ENCODE assay signal across 13 cellular contexts in the genomic region with DNA sequence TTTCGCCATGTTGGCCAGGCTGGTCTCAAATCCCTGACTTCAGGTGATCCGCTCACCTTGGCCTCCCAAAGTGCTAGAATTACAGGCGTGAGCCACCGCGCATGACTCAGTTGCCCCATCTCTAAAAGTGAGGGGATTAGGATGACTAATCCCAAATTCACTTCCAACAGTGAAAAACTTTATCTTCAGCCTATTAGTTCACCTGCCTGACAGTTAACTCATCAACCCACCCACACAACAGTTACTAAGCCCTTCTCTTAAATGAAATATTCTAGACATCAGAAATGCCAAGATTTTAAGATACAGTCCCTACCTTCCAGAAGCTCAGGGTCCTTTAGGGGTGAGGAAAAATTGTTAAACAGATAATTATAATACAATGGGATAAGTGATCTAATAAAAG. TPM values are rescaled to one million over a fixed set of nuclear protein-coding genes. Genes with fewer than 3 reads are reported as not detected.
DNase-seq lines count a peak whose midpoint lies in the region; ATAC-seq and TF ChIP-seq lines count a peak whose summit lies in the region.
"Had no signal": no experiment of that assay in that cellular context is flagged by ENCODE, and none has a peak within 500 bp of the region (broad histone marks: within the 10 kb centered on the region; RNA-seq: fewer than 3 reads in every experiment).

No MANE protein-coding gene starts in this region.

- H3K18ac ChIP-seq in mesenchymal stem cell (ENCODE audit: low read depth in 1 of 2, low read length in 2 of 2), result no peak overlapping the region

- no peak for TF ChIP-seq CTCF in natural killer cell (IDR thresholded peaks at IDR 0.05)
- TF ChIP-seq CTCF in testis (IDR thresholded peaks at IDR 0.05), result no peak
- no peak for TF ChIP-seq CTCF in mucosa of descending colon (IDR thresholded peaks at IDR 0.05)

- H3K27me3 ChIP-seq in mesenchymal stem cell (ENCODE audit: control insufficient read depth in 1 of 2, insufficient read depth in 1 of 2, low read length in 2 of 2) (no peaks in the 10 kb centered on the region), testis (no peaks in the 10 kb centered on the region)

- H3K4ac ChIP-seq in mesenchymal stem cell (ENCODE audit: low read depth in 1 of 2, low read length in 2 of 2), result no peak overlapping the region

- H3K23ac ChIP-seq in mesenchymal stem cell (ENCODE audit: low read length in 2 of 2), result no peak overlapping the region

- ATAC-seq in natural killer cell (no peak), mucosa of descending colon (no peak), GM18505 (IDR thresholded peaks at IDR 0.05; ENCODE audit: unreplicated experiment) (no peak)
- ATAC-seq in natural killer cell treated with Interleukin-12 subunit alpha and Interleukin-12 subunit beta and Interleukin-15 and Interleukin-18, amount 100 ng/mL, for 72 hours, result no peak

- WGBS in mesenchymal stem cell, result 98% methylated on average over 5 of the region's 5 CpGs
- 90 to 93% methylated on average over 5 of the region's 5 CpGs for WGBS in testis, 2 donors

- H3K79me1 ChIP-seq in mesenchymal stem cell (replicated peaks; ENCODE audit: low read length, poor library complexity, severe bottlenecking), result peaks cover 8% of the 10 kb centered on the region

- peak overlapping the region; percentile 99 for H3K9ac ChIP-seq in mesenchymal stem cell (ENCODE audit: low read length)

- no peak overlapping the region for H2BK120ac ChIP-seq in mesenchymal stem cell (ENCODE audit: low read depth, low read length)

- H3K36me3 ChIP-seq in mesenchymal stem cell (ENCODE audit: control insufficient read depth in 1 of 2, insufficient read depth in 2 of 2, low read depth in 1 of 2, low read length in 2 of 2), result peaks cover 11 to 54% of the 10 kb centered on the region in 2 experiments
- no peaks in the 10 kb centered on the region for H3K36me3 ChIP-seq in testis (ENCODE audit: low read depth, missing control alignments)
- H3K36me3 ChIP-seq in mucosa of descending colon (ENCODE audit: low read depth), result no peaks in the 10 kb centered on the region

- DNase-seq in natural killer cell, result no peak
- no peak for DNase-seq in natural killer cell treated with Interleukin-12 subunit alpha and Interleukin-12 subunit beta and Interleukin-15 and Interleukin-18, amount 100 ng/mL, for 72 hours (ENCODE audit: low spot score)
- peak; percentile 16 to 25 for DNase-seq in activated CD4-positive, alpha-beta T cell treated with anti-CD3 and anti-CD28 coated beads, Interleukin-2, amount 50 U/mL, for 4 hours
- DNase-seq in mesenchymal stem cell, result no peak
- DNase-seq in testis, result no peak
- no peak for DNase-seq in NAMALWA (ENCODE audit: low spot score)
- no peak for DNase-seq in mucosa of descending colon
- DNase-seq: DMS53, H7, NCI-H1105, NCI-H2227 treated with DMSO at 0.1 percent for 48 hours, SIG-M5 had no signal

- H3K14ac ChIP-seq in mesenchymal stem cell (ENCODE audit: low read length in 2 of 2), result no peak overlapping the region

- H3K27ac Mint-ChIP-seq in natural killer cell, result peak overlapping the region; percentile 98 to 100
- H3K27ac Mint-ChIP-seq in natural killer cell treated with Interleukin-12 subunit alpha and Interleukin-12 subunit beta and Interleukin-15 and Interleukin-18, amount 100 ng/mL, for 72 hours, result no peak overlapping the region

- peaks cover 18% of the 10 kb centered on the region for H3K36me3 Mint-ChIP-seq in natural killer cell
- H3K36me3 Mint-ChIP-seq in natural killer cell treated with Interleukin-12 subunit alpha and Interleukin-12 subunit beta and Interleukin-15 and Interleukin-18, amount 100 ng/mL, for 72 hours, result peaks cover 10% of the 10 kb centered on the region

- no peaks in the 10 kb centered on the region for H3K9me3 Mint-ChIP-seq in natural killer cell
- H3K9me3 Mint-ChIP-seq in natural killer cell treated with Interleukin-12 subunit alpha and Interleukin-12 subunit beta and Interleukin-15 and Interleukin-18, amount 100 ng/mL, for 72 hours, result no peaks in the 10 kb centered on the region

- peak overlapping the region; percentile 6 for H3K4me3 Mint-ChIP-seq in natural killer cell
- no peak overlapping the region for H3K4me3 Mint-ChIP-seq in natural killer cell treated with Interleukin-12 subunit alpha and Interleukin-12 subunit beta and Interleukin-15 and Interleukin-18, amount 100 ng/mL, for 72 hours

- no peak overlapping the region for H2BK5ac ChIP-seq in mesenchymal stem cell (ENCODE audit: low read depth, low read length, poor library complexity, severe bottlenecking)

- H3K9me3 ChIP-seq in mesenchymal stem cell (ENCODE audit: control insufficient read depth, low read length) (no peaks in the 10 kb centered on the region), testis (no peaks in the 10 kb centered on the region), mucosa of descending colon (no peaks in the 10 kb centered on the region)

- H3K4me1 ChIP-seq in mesenchymal stem cell (ENCODE audit: control insufficient read depth, insufficient read depth, low read depth, low read length) (peaks cover 7% of the 10 kb centered on the region), testis (peaks cover 26% of the 10 kb centered on the region), mucosa of descending colon (ENCODE audit: low read depth) (peaks cover 24% of the 10 kb centered on the region)

- TF ChIP-seq POLR2A in testis (IDR thresholded peaks at IDR 0.05), result no peak
- no peak for TF ChIP-seq POLR2A in GM18505 (IDR thresholded peaks at IDR 0.05; ENCODE audit: borderline replicate concordance, extremely low read depth, insufficient read depth, insufficient read length)

- H2AK5ac ChIP-seq in mesenchymal stem cell (ENCODE audit: low read length, severe bottlenecking), result no peak overlapping the region

- no peak overlapping the region for H2AFZ ChIP-seq in mesenchymal stem cell (ENCODE audit: low read depth, low read length)

- no peaks in the 10 kb centered on the region for H3K27me3 Mint-ChIP-seq in natural killer cell (ENCODE audit: low read depth in 2 of 2)
- no peaks in the 10 kb centered on the region for H3K27me3 Mint-ChIP-seq in natural killer cell treated with Interleukin-12 subunit alpha and Interleukin-12 subunit beta and Interleukin-15 and Interleukin-18, amount 100 ng/mL, for 72 hours

- H3K27ac ChIP-seq in mesenchymal stem cell (ENCODE audit: low read length, poor library complexity, severe bottlenecking) (no peak overlapping the region), testis (peak overlapping the region; percentile 57 to 91)

- H2BK15ac ChIP-seq in mesenchymal stem cell (ENCODE audit: low read depth, poor library complexity, severe bottlenecking), result no peak overlapping the region

- H4K8ac ChIP-seq in mesenchymal stem cell (ENCODE audit: low read length), result no peak overlapping the region

- no peak overlapping the region for H3K4me2 ChIP-seq in mesenchymal stem cell (ENCODE audit: low read length, poor library complexity, severe bottlenecking)

- intact Hi-C loops in natural killer cell (cut with micrococcal nuclease) (no loop called here), testis (cut with DNase I; ENCODE audit: low total_unique reads) (loop anchor here (10.0 kb wide), 1 partner anchor 287 kb away; a partner anchor contains a TSS), mucosa of descending colon (cut with DNase I, micrococcal nuclease) (no loop called here)

- H3K4me3 ChIP-seq in mesenchymal stem cell (ENCODE audit: insufficient read depth in 1 of 2, low read depth in 1 of 2, low read length in 2 of 2), result no peak overlapping the region
- H3K4me3 ChIP-seq in testis, result peak overlapping the region in 1 of 2 donors; percentile 87
- no peak overlapping the region for H3K4me3 ChIP-seq in mucosa of descending colon

- no peak overlapping the region for H4K91ac ChIP-seq in mesenchymal stem cell (ENCODE audit: low read length)

- no peak overlapping the region for H2BK12ac ChIP-seq in mesenchymal stem cell (ENCODE audit: low read length in 2 of 2)

- H3K4me1 Mint-ChIP-seq in natural killer cell, result peaks cover 44 to 48% of the 10 kb centered on the region in 2 donors
- peaks cover 34 to 41% of the 10 kb centered on the region in 2 donors for H3K4me1 Mint-ChIP-seq in natural killer cell treated with Interleukin-12 subunit alpha and Interleukin-12 subunit beta and Interleukin-15 and Interleukin-18, amount 100 ng/mL, for 72 hours (ENCODE audit: low read depth in 2 of 2)

RNA-seq across cellular contexts. Expression of a gene that starts 2.0 kb away (rescaled TPM):
- 10 to 100 TPM; 10.4 to 13.3 (median 11.6) TPM for total RNA-seq in natural killer cell
- total RNA-seq in natural killer cell treated with Interleukin-12 subunit alpha and Interleukin-12 subunit beta and Interleukin-15 and Interleukin-18, amount 100 ng/mL, for 72 hours, result 10 to 100 TPM in 1 of 2 donors, 1 to 10 TPM in 1; 4.3 to 10.5 TPM
- polyA plus RNA-seq in mesenchymal stem cell (2013, experiment 1 of 2), result 10.6 TPM
- polyA plus RNA-seq in mesenchymal stem cell (2013, experiment 2 of 2), result 11.0 TPM
- 10 to 100 TPM; 49.8 to 66.1 TPM for total RNA-seq in testis
- 79.7 TPM for polyA plus RNA-seq in testis (ENCODE audit: insufficient read depth, low read depth, low replicate concordance)
- 10 to 100 TPM in 1 of 3 donors, 1 to 10 TPM in 2; 7.7 to 15.3 (median 9.3) TPM for total RNA-seq in mucosa of descending colon

RNA-seq across cellular contexts. Expression of a gene that starts 34.6 kb away (rescaled TPM):
- total RNA-seq in natural killer cell (100 to 1,000 TPM; 161 to 190 (median 161) TPM), testis (10 to 100 TPM; 80.5 to 100.0 TPM), mucosa of descending colon (10 to 100 TPM; 57.2 to 60.5 (median 58.7) TPM)
- 10 to 100 TPM; 63.4 to 74.3 TPM for total RNA-seq in natural killer cell treated with Interleukin-12 subunit alpha and Interleukin-12 subunit beta and Interleukin-15 and Interleukin-18, amount 100 ng/mL, for 72 hours
- polyA plus RNA-seq in mesenchymal stem cell (2013, experiment 1 of 2), result 21.1 TPM
- polyA plus RNA-seq in mesenchymal stem cell (2013, experiment 2 of 2), result 20.0 TPM
- polyA plus RNA-seq in testis (ENCODE audit: insufficient read depth, low read depth, low replicate concordance), result 36.1 TPM

Comparison
In these comparisons a context has a peak if more than half of its experiments do, and no peak if none do; other contexts are left out.
1. H3K27ac Mint-ChIP-seq: peak in natural killer cell (2 of 2); none in natural killer cell treated with Interleukin-12 subunit alpha and Interleukin-12 subunit beta and Interleukin-15 and Interleukin-18, amount 100 ng/mL, for 72 hours (0 of 2).
2. DNase-seq: peak in activated CD4-positive, alpha-beta T cell treated with anti-CD3 and anti-CD28 coated beads, Interleukin-2, amount 50 U/mL, for 4 hours (2 of 2); none in natural killer cell (single experiment), natural killer cell treated with Interleukin-12 subunit alpha and Interleukin-12 subunit beta and Interleukin-15 and Interleukin-18, amount 100 ng/mL, for 72 hours (single experiment), mesenchymal stem cell (single experiment), testis (single experiment), NAMALWA (single experiment) and mucosa of descending colon (0 of 3).